ENCODE assay signal across 29 cellular contexts in genomic region chr12:2070440-2071045, GRCh38. TPM values are rescaled to one million over a fixed set of nuclear protein-coding genes. Genes with fewer than 3 reads are reported as not detected.
A peak's percentile ranks its signal among the peaks of the same experiment; 100 is the strongest.
DNase-seq lines count a peak whose midpoint lies in the region; ATAC-seq, FAIRE-seq and TF ChIP-seq lines count a peak whose summit lies in the region.
"Had no signal": no experiment of that assay in that cellular context is flagged by ENCODE, and none has a peak within 500 bp of the region (broad histone marks: within the 10 kb centered on the region; RNA-seq: fewer than 3 reads in every experiment).

No MANE protein-coding gene starts in this region.

- peak overlapping the region; percentile 29 for H3K27ac Mint-ChIP-seq in memory B cell
- H3K27ac Mint-ChIP-seq: CD14-positive monocyte; CD4-positive, alpha-beta memory T cell; CD4-positive, CD25-positive, alpha-beta regulatory T cell had no signal

- no peak overlapping the region for H3K27ac ChIP-seq in HepG2 (ENCODE audit: extremely low read length, insufficient read depth, low read length)
- no peak overlapping the region for H3K27ac ChIP-seq in right lobe of liver
- no peak overlapping the region for H3K27ac ChIP-seq in HEK293 (ENCODE audit: extremely low read depth, low read depth, low read length)
- no peak overlapping the region for H3K27ac ChIP-seq in K562 (ENCODE audit: extremely low read depth, low read depth, low read length)
- H3K27ac ChIP-seq: BLaER1 had no signal

- TF ChIP-seq CTCF in HepG2 (CRISPR knock-in tag; IDR thresholded peaks at IDR 0.05) (no peak), right lobe of liver (IDR thresholded peaks at IDR 0.05) (no peak), HEK293 (tag by site-specific recombination; IDR thresholded peaks at IDR 0.05) (no peak), K562 (IDR thresholded peaks at IDR 0.05 in 2 of 3, conservative IDR thresholded peaks at IDR 0.05 in 1 of 3; ENCODE audit: insufficient read depth in 2 of 3, low read depth in 1 of 3, low read length in 3 of 3) (no peak)

- TF ChIP-seq POLR2A in HepG2 (IDR thresholded peaks at IDR 0.05; ENCODE audit: insufficient read depth in 1 of 2, low read depth in 2 of 2, low read length in 2 of 2) (no peak), right lobe of liver (IDR thresholded peaks at IDR 0.05) (no peak), K562 (conservative IDR thresholded peaks at IDR 0.05) (no peak)

- no peaks in the 10 kb centered on the region for H3K4me1 ChIP-seq in HepG2 (ENCODE audit: insufficient read depth, low read length)
- H3K4me1 ChIP-seq in right lobe of liver = no peaks in the 10 kb centered on the region
- H3K4me1 ChIP-seq in HEK293 (ENCODE audit: control insufficient read depth, insufficient read depth, low read length) = no peaks in the 10 kb centered on the region
- no peaks in the 10 kb centered on the region for H3K4me1 ChIP-seq in K562 (replicated peaks in 1 of 2; ENCODE audit: control insufficient read depth in 2 of 2, insufficient read depth in 2 of 2, low read length in 2 of 2)
- H3K4me1 ChIP-seq: BE2C had no signal

- no peak overlapping the region for H3K4me3 Mint-ChIP-seq in memory B cell
- H3K4me3 Mint-ChIP-seq: CD14-positive monocyte; CD4-positive, CD25-positive, alpha-beta regulatory T cell; CD8-positive, alpha-beta memory T cell had no signal

- H4K20me1 ChIP-seq in HepG2 (ENCODE audit: insufficient read depth, low read length) (no peaks in the 10 kb centered on the region), K562 (replicated peaks; ENCODE audit: control insufficient read depth, insufficient read depth, low read length) (no peaks in the 10 kb centered on the region)
- H4K20me1 ChIP-seq: BLaER1 had no signal

- DNase-seq in HepG2 (ENCODE audit: low spot score) (no peak), right lobe of liver (no peak), K562 (ENCODE audit: extremely low read depth in 1 of 4, low spot score in 3 of 4) (no peak), memory B cell (ENCODE audit: low spot score in 2 of 2) (no peak), HuH-7 (ENCODE audit: low spot score) (no peak), mesenteric fat pad (ENCODE audit: low spot score) (no peak)
- DNase-seq: 8988T; ACHN; BE2C; C1 segment of cervical spinal cord; CD4-positive, alpha-beta memory T cell; CD4-positive, CD25-positive, alpha-beta regulatory T cell; CD8-positive, alpha-beta memory T cell; COR-L47; DMS 273 treated with DMSO at 0.1 percent for 48 hours; DMS153; DMS53; DMS79; DND-41; EL; GDM1 had no signal

- H3K27me3 ChIP-seq in HepG2 (ENCODE audit: control insufficient read depth in 1 of 2, insufficient read depth in 2 of 2, low read length in 2 of 2) (peaks cover 0 to 18% of the 10 kb centered on the region in 2 experiments; a peak in 3 of 5 replicates), right lobe of liver (no peaks in the 10 kb centered on the region), K562 (ENCODE audit: control insufficient read depth in 2 of 2, insufficient read depth in 2 of 2, low read length in 2 of 2) (peaks cover 0 to 7% of the 10 kb centered on the region in 2 experiments; a peak in 1 of 5 replicates)
- H3K27me3 ChIP-seq: BLaER1 had no signal

- FAIRE-seq in HepG2 (lab: Jason Lieb, UNC) (no peak), K562 (lab: Jason Lieb, UNC) (no peak)
- FAIRE-seq: A204.1, GM12878, GM12892, GM18507 had no signal

- BruUV-seq in HepG2 (replicated peaks; lab: Mats Ljungman, UMichigan) (no TSS peak), K562 (replicated peaks; lab: Mats Ljungman, UMichigan) (no TSS peak)

- CTCF ChIA-PET in HepG2 (lab: Yijun Ruan, JAX; ENCODE audit: low intra/inter-chr PET ratio, low total read pairs) (no interaction called here), HEK293 (lab: Yijun Ruan, JAX) (interaction anchor here (0.5 kb wide), 1 partner anchor 24 kb away, joined by 3 read pairs; no protein-coding TSS in a partner anchor), K562 (lab: Yijun Ruan, JAX; ENCODE audit: low intra/inter-chr PET ratio) (no interaction called here)

- WGBS in HepG2 (ENCODE audit: low lambda C conversion rate) = 2% methylated on average over 2 of the region's 2 CpGs
- WGBS in right lobe of liver (ENCODE audit: insufficient coverage, low coverage, low lambda C conversion rate, missing lambda C conversion rate) = 79% methylated on average over 2 of the region's 2 CpGs
- 0% methylated on average over 2 of the region's 2 CpGs for WGBS in K562 (ENCODE audit: insufficient coverage, low coverage, missing lambda C conversion rate)

- no peak overlapping the region for H3K9ac ChIP-seq in HepG2 (ENCODE audit: insufficient read depth, low read depth, low read length)
- H3K9ac ChIP-seq in K562 (ENCODE audit: insufficient read depth in 1 of 2, low read depth in 2 of 2, low read length in 2 of 2) = no peak overlapping the region
- H3K9ac ChIP-seq: BLaER1 had no signal

- TF ChIP-seq RAD21 in HepG2 (CRISPR knock-in tag; IDR thresholded peaks at IDR 0.05) (no peak), K562 (CRISPR knock-in tag; conservative IDR thresholded peaks at IDR 0.05 in 1 of 2, IDR thresholded peaks at IDR 0.05 in 1 of 2) (no peak)

- no peaks in the 10 kb centered on the region for H3K4me1 Mint-ChIP-seq in memory B cell
- H3K4me1 Mint-ChIP-seq: CD14-positive monocyte; CD4-positive, alpha-beta memory T cell; CD8-positive, alpha-beta memory T cell had no signal

- no peaks in the 10 kb centered on the region for H3K9me1 ChIP-seq in K562 (ENCODE audit: control insufficient read depth, insufficient read depth, low read length)

- TF ChIP-seq EP300 in HepG2 (IDR thresholded peaks at IDR 0.05; ENCODE audit: low read depth in 2 of 2, low read length in 2 of 2) (no peak), HepG2 (CRISPR knock-in tag; IDR thresholded peaks at IDR 0.05; ENCODE audit: borderline replicate concordance) (no peak), K562 (IDR thresholded peaks at IDR 0.05; ENCODE audit: low read length) (no peak)

- H3K4me2 ChIP-seq in HepG2 (ENCODE audit: low read depth, low read length) (no peak overlapping the region), K562 (ENCODE audit: insufficient read depth, low read length) (no peak overlapping the region)
- H3K4me2 ChIP-seq: BLaER1 had no signal

- H3K79me2 ChIP-seq in HepG2 (ENCODE audit: insufficient read depth, low read length) (no peaks in the 10 kb centered on the region), K562 (ENCODE audit: control insufficient read depth, insufficient read depth, low read length) (no peaks in the 10 kb centered on the region)

- intact Hi-C loops in HepG2 (cut with micrococcal nuclease; ENCODE audit: unreplicated experiment) (no loop called here), right lobe of liver (cut with DNase I) (no loop called here), K562 (cut with micrococcal nuclease) (no loop called here)

- H2AFZ ChIP-seq in HepG2 (ENCODE audit: low read length) (no peak overlapping the region), K562 (ENCODE audit: low read depth, low read length) (no peak overlapping the region)

- POLR2A ChIA-PET in HepG2 (lab: Yijun Ruan, JAX) (no interaction called here), HEK293 (lab: Yijun Ruan, JAX) (no interaction called here), K562 (lab: Yijun Ruan, JAX) (no interaction called here)

- H3K9me3 Mint-ChIP-seq in memory B cell = peaks cover 11% of the 10 kb centered on the region

- ATAC-seq in HepG2 (no peak), right lobe of liver (no peak), K562 (no peak), memory B cell (ENCODE audit: low read depth) (no peak), HG03159 (IDR thresholded peaks at IDR 0.05; ENCODE audit: unreplicated experiment) (no peak)
- ATAC-seq: GM12878 had no signal

- no peak overlapping the region for H3K4me3 ChIP-seq in HepG2 (replicated peaks in 1 of 3; ENCODE audit: insufficient read depth in 1 of 3, low read depth in 2 of 3, low read length in 3 of 3)
- no peak overlapping the region for H3K4me3 ChIP-seq in right lobe of liver
- no peak overlapping the region for H3K4me3 ChIP-seq in HEK293 (ENCODE audit: low read depth, low read length)
- H3K4me3 ChIP-seq in K562 = no peak overlapping the region
- H3K4me3 ChIP-seq: BLaER1, GM12878 had no signal

- in situ Hi-C loops in HepG2 (cut with HindIII; ENCODE audit: extremely low pct_ligation_motif_present, low pct_unique_long_range_greater_than_20kb) (no loop called here), K562 (cut with MboI) (loop anchor here (25.0 kb wide), 1 partner anchor 217 kb away; no protein-coding TSS in a partner anchor)

- H3K36me3 Mint-ChIP-seq in memory B cell = peaks cover 3% of the 10 kb centered on the region
- H3K36me3 Mint-ChIP-seq: CD4-positive, CD25-positive, alpha-beta regulatory T cell had no signal

- peaks cover 12% of the 10 kb centered on the region for H3K27me3 Mint-ChIP-seq in memory B cell

- H3K9me3 ChIP-seq in HepG2 (ENCODE audit: low read length) = peaks cover 10% of the 10 kb centered on the region
- H3K9me3 ChIP-seq in right lobe of liver = no peaks in the 10 kb centered on the region
- no peaks in the 10 kb centered on the region; the same call in 1 of the 2 replicates for H3K9me3 ChIP-seq in HEK293 (ENCODE audit: control insufficient read depth, insufficient read depth, low read depth, low read length)
- peaks cover 3% of the 10 kb centered on the region; the same call in 1 of the 2 replicates for H3K9me3 ChIP-seq in K562 (replicated peaks; ENCODE audit: control insufficient read depth, insufficient read depth, low read depth, low read length)

- H3K36me3 ChIP-seq in HepG2 (replicated peaks in 1 of 2; ENCODE audit: control insufficient read depth in 1 of 2, insufficient read depth in 2 of 2, low read length in 2 of 2) = no peaks in the 10 kb centered on the region
- H3K36me3 ChIP-seq in right lobe of liver = no peaks in the 10 kb centered on the region
- no peaks in the 10 kb centered on the region for H3K36me3 ChIP-seq in HEK293 (ENCODE audit: control insufficient read depth in 2 of 2, insufficient read depth in 1 of 2, low read length in 2 of 2)
- H3K36me3 ChIP-seq in K562 (ENCODE audit: control insufficient read depth, insufficient read depth, low read length) = no peaks in the 10 kb centered on the region
- H3K36me3 ChIP-seq: BE2C, BLaER1 had no signal

RNA-seq across cellular contexts. Expression of gene CACNA1C, which starts 17.8 kb away (rescaled TPM):
- total RNA-seq in HepG2 (2016; rRNA removed; fragmentation: Illumina TruSeq; extraction: Trizol) (not detected in 2 replicates), right lobe of liver (1 to 10 TPM in 1 of 6 experiments, under 1 TPM in 5; 0.18 to 1.0 (median 0.57) TPM), K562 (2014; rRNA removed) (not detected in 2 replicates), K562 (2014; rRNA removed; fragmentation: Illumina TruSeq; extraction: Trizol) (not detected in 2 replicates), K562 (2015; rRNA removed; fragmentation: Illumina TruSeq; extraction: Trizol) (not detected in 2 replicates), K562 (2021) (not detected in 2 replicates), mesenteric fat pad (6.8 TPM)
- total RNA-seq in HepG2 (2016; cell fraction: cytosol; rRNA removed; fragmentation: Illumina TruSeq; extraction: Trizol; ENCODE audit: low read depth) = not detected in 2 replicates
- total RNA-seq in HepG2 (2016; cell fraction: insoluble cytoplasmic fraction; rRNA removed; fragmentation: Illumina TruSeq; extraction: Trizol) = not detected in 2 replicates
- not detected in 2 replicates for total RNA-seq in HepG2 (2016; cell fraction: membrane; rRNA removed; fragmentation: Illumina TruSeq; extraction: Trizol)
- not detected in 2 replicates for total RNA-seq in HepG2 (2016; cell fraction: nucleus; rRNA removed; fragmentation: Illumina TruSeq; extraction: Trizol)
- polyA plus RNA-seq in HepG2 (2011; rRNA removed) (0.05 TPM in 1 of 2 replicates, not detected in the other), K562 (2011; rRNA removed) (not detected in 2 replicates), K562 (2014; fragmentation: Illumina TruSeq; extraction: Trizol) (not detected in 2 replicates), K562 (2014; fragmentation: Nextera tagmentation; extraction: Ambion mirVana) (not detected), K562 (2014; rRNA removed) (not detected in 2 replicates)
- polyA plus RNA-seq in HepG2 (2011; cell fraction: cytosol; rRNA removed) = 0.01 TPM in 2 replicates
- polyA plus RNA-seq in HepG2 (2011; cell fraction: nucleus; rRNA removed) = 0.06 and 0.19 TPM in 2 replicates
- 0.04 TPM in 1 of 2 replicates, not detected in the other for polyA plus RNA-seq in HepG2 (2012)
- not detected in 2 replicates for polyA plus RNA-seq in HepG2 (2016; cell fraction: cytosol; fragmentation: Illumina TruSeq; extraction: Trizol; ENCODE audit: low read depth)
- polyA plus RNA-seq in HepG2 (2016; cell fraction: insoluble cytoplasmic fraction; fragmentation: Illumina TruSeq; extraction: Trizol; ENCODE audit: low read depth) = not detected in 2 replicates
- not detected in 2 replicates for polyA plus RNA-seq in HepG2 (2016; cell fraction: membrane; fragmentation: Illumina TruSeq; extraction: Trizol; ENCODE audit: low read depth)
- not detected in 2 replicates for polyA plus RNA-seq in HepG2 (2016; cell fraction: nucleus; fragmentation: Illumina TruSeq; extraction: Trizol; ENCODE audit: insufficient read depth, low read depth)
- 0.06 and 0.80 TPM in 2 replicates for polyA minus RNA-seq in HepG2 (2011; rRNA and poly(A)+ RNA removed; ENCODE audit: low replicate concordance)
- polyA minus RNA-seq in HepG2 (2011; cell fraction: cytosol; rRNA and poly(A)+ RNA removed) = not detected in 2 replicates
- 0.13 and 0.37 TPM in 2 replicates for polyA minus RNA-seq in HepG2 (2011; cell fraction: nucleus; rRNA and poly(A)+ RNA removed)
- total RNA-seq in K562 (2011; cell fraction: chromatin; rRNA removed; ENCODE audit: low replicate concordance) = not detected in 2 replicates
- total RNA-seq in K562 (2011; cell fraction: nucleolus; rRNA removed) = not detected in 2 replicates
- total RNA-seq in K562 (2011; cell fraction: nucleoplasm; rRNA removed) = not detected in 2 replicates
- polyA plus RNA-seq in K562 (2011; cell fraction: cytosol; rRNA removed) = not detected in 2 replicates
- not detected in 2 replicates for polyA plus RNA-seq in K562 (2011; cell fraction: nucleus; rRNA removed)
- 0.01 and 0.24 TPM in 2 replicates for polyA plus RNA-seq in K562 (2012)
- polyA minus RNA-seq in K562 (2011; rRNA and poly(A)+ RNA removed) = not detected in 2 replicates
- not detected in 2 replicates for polyA minus RNA-seq in K562 (2011; cell fraction: cytosol; rRNA and poly(A)+ RNA removed)
- not detected in 2 replicates for polyA minus RNA-seq in K562 (2011; cell fraction: nucleus; rRNA and poly(A)+ RNA removed)
- polyA plus RNA-seq: CD14-positive monocyte had no signal

Comparison
In these comparisons a context has a peak if more than half of its experiments do, and no peak if none do; other contexts are left out.
1. Of the 241 proteins assayed by ChIP-seq in both HepG2 and K562: peak only in HepG2: none; only in K562: CBX5, U2AF1 and ZNF512; in both: none; in neither: 238.